ENCODE assay signal across 15 cellular contexts in the genomic region with DNA sequence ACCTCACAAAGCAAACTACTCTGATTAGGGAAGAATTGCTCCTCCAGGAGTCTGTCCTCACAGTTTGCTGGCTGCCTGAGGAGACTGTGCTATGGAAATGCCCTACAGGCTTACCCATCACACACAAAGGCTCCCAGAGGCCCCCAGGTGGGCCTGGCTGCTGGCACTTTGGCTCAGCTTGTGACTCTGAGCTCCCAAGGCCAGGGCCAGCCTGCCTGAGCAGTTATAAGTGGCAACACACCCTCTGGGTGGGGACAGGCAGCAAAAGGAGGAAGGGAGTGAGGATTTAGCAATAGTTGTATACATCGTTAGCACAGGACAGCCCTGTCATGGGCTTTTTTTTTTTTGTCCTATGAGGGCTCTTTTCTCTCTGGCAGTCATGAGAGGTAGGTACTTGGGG.
DNase-seq lines count a peak whose midpoint lies in the region; ATAC-seq and TF ChIP-seq lines count a peak whose summit lies in the region.
"Had no signal": no experiment of that assay in that cellular context is flagged by ENCODE, and none has a peak within 500 bp of the region (broad histone marks: within the 10 kb centered on the region; RNA-seq: fewer than 3 reads in every experiment).

No MANE protein-coding gene starts in this region.

- no peak overlapping the region for H3K9ac ChIP-seq in rectal smooth muscle tissue (ENCODE audit: low read length)
- H3K9ac ChIP-seq: SK-N-SH had no signal

- H3K4me3 ChIP-seq in HEK293 (ENCODE audit: low read depth, low read length) (no peak overlapping the region), Peyer's patch (no peak overlapping the region), hepatocyte (no peak overlapping the region), rectal smooth muscle tissue (ENCODE audit: low read length) (no peak overlapping the region)
- H3K4me3 ChIP-seq: ovary, uterus had no signal

- H3K79me2 ChIP-seq in hepatocyte: peaks cover 46% of the 10 kb centered on the region

- no peak overlapping the region for H3K27ac Mint-ChIP-seq in CD4-positive, alpha-beta T cell
- H3K27ac Mint-ChIP-seq: activated CD8-positive, alpha-beta T cell treated with anti-CD3 and anti-CD28 coated beads for 36 hours; activated naive CD8-positive, alpha-beta T cell treated with anti-CD3 and anti-CD28 coated beads, Interleukin-2, amount 10 ng/mL, durations not matched to agents 7 days and 5 days had no signal

- peak in 2 of 3 donors; percentile 65 to 79 for DNase-seq in Peyer's patch
- DNase-seq in hepatocyte (ENCODE audit: low spot score): peak; percentile 49
- DNase-seq in SW 1271 (lab: John Stamatoyannopoulos, UW): no peak
- no peak for DNase-seq in CD4-positive, alpha-beta T cell
- no peak for DNase-seq in NCI-H1436 treated with DMSO at 0.1 percent for 48 hours (lab: John Stamatoyannopoulos, UW)
- no peak for DNase-seq in NCI-H2196 treated with DMSO at 0.1 percent for 48 hours (lab: John Stamatoyannopoulos, UW; ENCODE audit: unreplicated experiment)
- DNase-seq: activated CD8-positive, alpha-beta T cell treated with anti-CD3 and anti-CD28 coated beads for 36 hours; activated naive CD8-positive, alpha-beta T cell treated with anti-CD3 and anti-CD28 coated beads, Interleukin-2, amount 10 ng/mL, durations not matched to agents 7 days and 5 days; CD4-positive, CD25-positive, alpha-beta regulatory T cell; NCI-H2171; SK-N-SH; uterus had no signal

- peaks cover 27% of the 10 kb centered on the region for H3K4me1 Mint-ChIP-seq in CD4-positive, alpha-beta T cell (ENCODE audit: low read depth)

- H3K9me3 ChIP-seq in HEK293 (ENCODE audit: control insufficient read depth, insufficient read depth, low read depth, low read length) (no peaks in the 10 kb centered on the region), Peyer's patch (no peaks in the 10 kb centered on the region), hepatocyte (ENCODE audit: low read depth) (no peaks in the 10 kb centered on the region)
- H3K9me3 ChIP-seq in CD4-positive, alpha-beta T cell (ENCODE audit: control insufficient read depth, low read length): no peaks in the 10 kb centered on the region
- H3K9me3 ChIP-seq: ovary, SK-N-SH, uterus had no signal

- no peak overlapping the region for H2AFZ ChIP-seq in hepatocyte

- H3K4me1 ChIP-seq in HEK293 (ENCODE audit: control insufficient read depth, insufficient read depth, low read length) (peaks cover 29% of the 10 kb centered on the region), Peyer's patch (peaks cover 0 to 50% (median 4%) of the 10 kb centered on the region in 4 donors), hepatocyte (ENCODE audit: insufficient read depth) (peaks cover 46% of the 10 kb centered on the region), rectal smooth muscle tissue (ENCODE audit: control insufficient read depth, insufficient read depth, low read length) (peaks cover 56% of the 10 kb centered on the region)
- H3K4me1 ChIP-seq: uterus had no signal

- H3K9me3 Mint-ChIP-seq in CD4-positive, alpha-beta T cell: no peaks in the 10 kb centered on the region
- H3K9me3 Mint-ChIP-seq: activated CD8-positive, alpha-beta T cell treated with anti-CD3 and anti-CD28 coated beads for 36 hours; activated naive CD8-positive, alpha-beta T cell treated with anti-CD3 and anti-CD28 coated beads, Interleukin-2, amount 10 ng/mL, durations not matched to agents 7 days and 5 days; CD4-positive, CD25-positive, alpha-beta regulatory T cell had no signal

- peak overlapping the region; percentile 45 for H3K4me2 ChIP-seq in hepatocyte
- H3K4me2 ChIP-seq: SK-N-SH had no signal

- H3K36me3 ChIP-seq in HEK293 (ENCODE audit: control insufficient read depth in 2 of 2, insufficient read depth in 1 of 2, low read length in 2 of 2): peaks cover 0 to 13% of the 10 kb centered on the region in 2 experiments; a peak in 1 of 3 replicates
- H3K36me3 ChIP-seq in Peyer's patch: peaks cover 0 to 13% (median 0%) of the 10 kb centered on the region in 3 donors
- H3K36me3 ChIP-seq in hepatocyte (replicated peaks; ENCODE audit: insufficient read depth, low read depth): no peaks in the 10 kb centered on the region
- no peaks in the 10 kb centered on the region for H3K36me3 ChIP-seq in rectal smooth muscle tissue (ENCODE audit: control insufficient read depth, insufficient read depth, low read length)
- H3K36me3 ChIP-seq: ovary, uterus had no signal

- TF ChIP-seq CTCF in HEK293 (tag by site-specific recombination; IDR thresholded peaks at IDR 0.05) (no peak), Peyer's patch (IDR thresholded peaks at IDR 0.05) (no peak), hepatocyte (IDR thresholded peaks at IDR 0.05; ENCODE audit: poor library complexity) (no peak)
- no peak for TF ChIP-seq CTCF in CD4-positive, alpha-beta T cell (IDR thresholded peaks at IDR 0.05)

- WGBS in hepatocyte (ENCODE audit: low lambda C conversion rate, missing lambda C conversion rate): 75% methylated on average over 1 of the region's 1 CpG

- no peaks in the 10 kb centered on the region for H3K9me2 ChIP-seq in hepatocyte (replicated peaks; ENCODE audit: insufficient read depth)
- H3K9me2 ChIP-seq: SK-N-SH had no signal

- H3K27ac ChIP-seq in HEK293 (ENCODE audit: extremely low read depth, low read depth, low read length): no peak overlapping the region; the same call in 1 of the 2 replicates
- peak overlapping the region in 3 of 4 donors; percentile 44 to 82 (median 71) for H3K27ac ChIP-seq in Peyer's patch
- H3K27ac ChIP-seq in hepatocyte: peak overlapping the region; percentile 54
- peak overlapping the region; percentile 72 for H3K27ac ChIP-seq in rectal smooth muscle tissue (ENCODE audit: low read depth, low read length)
- H3K27ac ChIP-seq in CD4-positive, alpha-beta T cell (ENCODE audit: low read depth, low read length): no peak overlapping the region
- H3K27ac ChIP-seq: uterus had no signal

- peaks cover 25% of the 10 kb centered on the region for H3K27me3 Mint-ChIP-seq in CD4-positive, alpha-beta T cell

- TF ChIP-seq POLR2A in Peyer's patch (IDR thresholded peaks at IDR 0.05): no peak

- POLR2A ChIA-PET in HEK293 (lab: Yijun Ruan, JAX): no interaction called here
- POLR2A ChIA-PET in CD4-positive, alpha-beta T cell (lab: Charles Lee): no interaction called here

- CTCF ChIA-PET in HEK293 (lab: Yijun Ruan, JAX): interaction anchor here (0.6 to 2.0 kb wide), 3 partner anchors 15 to 105 kb away, joined by 3 to 8 read pairs (median 6); no protein-coding TSS in a partner anchor
- CTCF ChIA-PET in CD4-positive, alpha-beta T cell (lab: Charles Lee): no interaction called here

- no peaks in the 10 kb centered on the region for H3K36me3 Mint-ChIP-seq in CD4-positive, alpha-beta T cell (ENCODE audit: low read depth)
- H3K36me3 Mint-ChIP-seq: activated naive CD8-positive, alpha-beta T cell treated with anti-CD3 and anti-CD28 coated beads, Interleukin-2, amount 10 ng/mL, durations not matched to agents 7 days and 5 days; CD4-positive, CD25-positive, alpha-beta regulatory T cell had no signal

- no peaks in the 10 kb centered on the region for H3K27me3 ChIP-seq in Peyer's patch
- H3K27me3 ChIP-seq in hepatocyte: no peaks in the 10 kb centered on the region
- no peaks in the 10 kb centered on the region for H3K27me3 ChIP-seq in rectal smooth muscle tissue (ENCODE audit: control insufficient read depth, insufficient read depth, low read length)
- H3K27me3 ChIP-seq in CD4-positive, alpha-beta T cell (ENCODE audit: control insufficient read depth, insufficient read depth, low read length): no peaks in the 10 kb centered on the region
- H3K27me3 ChIP-seq: ovary, uterus had no signal

- intact Hi-C loops in CD4-positive, alpha-beta T cell (cut with DNase I, micrococcal nuclease): no loop called here

- ATAC-seq in CD4-positive, alpha-beta T cell (ENCODE audit: poor library complexity): no peak
- ATAC-seq: activated CD8-positive, alpha-beta T cell treated with anti-CD3 and anti-CD28 coated beads for 36 hours had no signal

- no peaks in the 10 kb centered on the region for H4K20me1 ChIP-seq in hepatocyte (ENCODE audit: insufficient read depth, poor library complexity, severe bottlenecking)

- H3K4me3 Mint-ChIP-seq in CD4-positive, alpha-beta T cell: no peak overlapping the region
- H3K4me3 Mint-ChIP-seq: activated CD8-positive, alpha-beta T cell treated with anti-CD3 and anti-CD28 coated beads for 36 hours; activated naive CD8-positive, alpha-beta T cell treated with anti-CD3 and anti-CD28 coated beads, Interleukin-2, amount 10 ng/mL, durations not matched to agents 7 days and 5 days; CD4-positive, CD25-positive, alpha-beta regulatory T cell had no signal

TF ChIP-seq in HEK293, 187 proteins besides CTCF, POLR2A, EP300 and RAD21:
- TF ChIP-seq ZIC2 (tag by site-specific recombination; IDR thresholded peaks at IDR 0.05): peak; percentile 30; the same call in 1 of the 2 replicates
- TF ChIP-seq GLIS1 (tag by site-specific recombination; IDR thresholded peaks at IDR 0.05): 0 out of 2 replicates have a peak, but pooled peaks have one; percentile 26
- TF ChIP-seq KLF1 (tag by site-specific recombination; IDR thresholded peaks at IDR 0.05): peak; percentile 29; the same call in 1 of the 2 replicates
- peak; percentile 60; the same call in 1 of the 2 replicates for TF ChIP-seq WT1 (tag by site-specific recombination; IDR thresholded peaks at IDR 0.05)
- no peak for TF ChIP-seq ZNF843 (tag by site-specific recombination; IDR thresholded peaks at IDR 0.05)
- TF ChIP-seq, protein P1, sequence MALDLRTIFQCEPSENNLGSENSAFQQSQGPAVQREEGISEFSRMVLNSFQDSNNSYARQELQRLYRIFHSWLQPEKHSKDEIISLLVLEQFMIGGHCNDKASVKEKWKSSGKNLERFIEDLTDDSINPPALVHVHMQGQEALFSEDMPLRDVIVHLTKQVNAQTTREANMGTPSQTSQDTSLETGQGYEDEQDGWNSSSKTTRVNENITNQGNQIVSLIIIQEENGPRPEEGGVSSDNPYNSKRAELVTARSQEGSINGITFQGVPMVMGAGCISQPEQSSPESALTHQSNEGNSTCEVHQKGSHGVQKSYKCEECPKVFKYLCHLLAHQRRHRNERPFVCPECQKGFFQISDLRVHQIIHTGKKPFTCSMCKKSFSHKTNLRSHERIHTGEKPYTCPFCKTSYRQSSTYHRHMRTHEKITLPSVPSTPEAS (tag by site-specific recombination; IDR thresholded peaks at IDR 0.05): no peak
- TF ChIP-seq, protein P2, sequence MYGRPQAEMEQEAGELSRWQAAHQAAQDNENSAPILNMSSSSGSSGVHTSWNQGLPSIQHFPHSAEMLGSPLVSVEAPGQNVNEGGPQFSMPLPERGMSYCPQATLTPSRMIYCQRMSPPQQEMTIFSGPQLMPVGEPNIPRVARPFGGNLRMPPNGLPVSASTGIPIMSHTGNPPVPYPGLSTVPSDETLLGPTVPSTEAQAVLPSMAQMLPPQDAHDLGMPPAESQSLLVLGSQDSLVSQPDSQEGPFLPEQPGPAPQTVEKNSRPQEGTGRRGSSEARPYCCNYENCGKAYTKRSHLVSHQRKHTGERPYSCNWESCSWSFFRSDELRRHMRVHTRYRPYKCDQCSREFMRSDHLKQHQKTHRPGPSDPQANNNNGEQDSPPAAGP (tag by site-specific recombination; IDR thresholded peaks at IDR 0.05): 0 out of 2 replicates have a peak, but pooled peaks have one; percentile 36

Comparison
In these comparisons a context has a peak if more than half of its experiments do, and no peak if none do; other contexts are left out.
1. H3K27ac ChIP-seq: peak in Peyer's patch (3 of 4), hepatocyte (single experiment) and rectal smooth muscle tissue (single experiment); none in HEK293 (single experiment) and CD4-positive, alpha-beta T cell (single experiment).
2. DNase-seq: peak in Peyer's patch (2 of 3) and hepatocyte (single experiment); none in SW 1271 (0 of 2), CD4-positive, alpha-beta T cell (0 of 10), NCI-H1436 treated with DMSO at 0.1 percent for 48 hours (single experiment) and NCI-H2196 treated with DMSO at 0.1 percent for 48 hours (single experiment).